ENCODE assay signal across 31 cellular contexts in genomic region chr10:133114726-133115452, GRCh38. TPM values are rescaled to one million over a fixed set of nuclear protein-coding genes. Genes with fewer than 3 reads are reported as not detected.
"Had no signal": no experiment of that assay in that cellular context is flagged by ENCODE, and none has a peak within 500 bp of the region (broad histone marks: within the 10 kb centered on the region; RNA-seq: fewer than 3 reads in every experiment).

No MANE protein-coding gene starts in this region.

- H3K9me3 ChIP-seq: lower lobe of right lung, neutrophil, right atrium auricular region, thoracic aorta, vagina had no signal

- H3K4me3 ChIP-seq: heart right ventricle, left lung, lower lobe of right lung, right atrium auricular region, skin epidermis, suprapubic skin, thoracic aorta, tibial nerve, upper lobe of left lung, vagina had no signal

- H3K27ac ChIP-seq: heart right ventricle, left lung, lower lobe of right lung, neutrophil, parathyroid adenoma, right atrium auricular region, skin epidermis, suprapubic skin, thoracic aorta, tibial nerve, upper lobe of left lung, vagina had no signal

- DNase-seq: heart right ventricle; hippocampal formation; left colon; lower lobe of right lung; mammary epithelial cell; mesenchymal stem cell; naive thymus-derived CD8-positive, alpha-beta T cell; occipital lobe; stimulated activated CD4-positive, alpha-beta T cell treated with anti-CD3 and anti-CD28 coated beads, Interleukin-4, amount 100 ng/mL, for 24 hours; stimulated activated naive CD4-positive, alpha-beta T cell treated with Interleukin-2 at 50 U/mL for 16 hours had no signal

- H3K27me3 ChIP-seq: right atrium auricular region, tibial nerve, upper lobe of left lung, vagina had no signal

- H3K4me3 Mint-ChIP-seq: naive thymus-derived CD8-positive, alpha-beta T cell; nephron; neural crest cell; stimulated activated effector memory CD8-positive, alpha-beta T cell treated with anti-CD3 and anti-CD28 coated beads, Interleukin-12 subunit alpha, Interleukin-12 subunit beta, amount 100 ng/mL, for 72 hours had no signal

- H3K36me3 ChIP-seq: heart right ventricle, left lung, lower lobe of right lung, neutrophil, right atrium auricular region, suprapubic skin, thoracic aorta, tibial nerve, upper lobe of left lung, vagina had no signal

- ATAC-seq: heart right ventricle; left colon; left lung; naive thymus-derived CD8-positive, alpha-beta T cell; stimulated activated effector memory CD8-positive, alpha-beta T cell treated with anti-CD3 and anti-CD28 coated beads, Interleukin-12 subunit alpha, Interleukin-12 subunit beta, amount 100 ng/mL, for 72 hours had no signal

- H3K4me1 ChIP-seq: left lung, lower lobe of right lung, parathyroid adenoma, right atrium auricular region, suprapubic skin, vagina had no signal

- FAIRE-seq: keratinocyte had no signal

- H3K27ac Mint-ChIP-seq: naive thymus-derived CD8-positive, alpha-beta T cell; nephron; progenitor cell of endocrine pancreas; stimulated activated effector memory CD8-positive, alpha-beta T cell treated with anti-CD3 and anti-CD28 coated beads, Interleukin-12 subunit alpha, Interleukin-12 subunit beta, amount 100 ng/mL, for 72 hours had no signal

- H3K36me3 Mint-ChIP-seq: stimulated activated effector memory CD8-positive, alpha-beta T cell treated with anti-CD3 and anti-CD28 coated beads, Interleukin-12 subunit alpha, Interleukin-12 subunit beta, amount 100 ng/mL, for 72 hours had no signal

- H3K4me1 Mint-ChIP-seq: naive thymus-derived CD8-positive, alpha-beta T cell; neural crest cell; stimulated activated effector memory CD8-positive, alpha-beta T cell treated with anti-CD3 and anti-CD28 coated beads, Interleukin-12 subunit alpha, Interleukin-12 subunit beta, amount 100 ng/mL, for 72 hours had no signal

- H3K9me3 Mint-ChIP-seq: stimulated activated effector memory CD8-positive, alpha-beta T cell treated with anti-CD3 and anti-CD28 coated beads, Interleukin-12 subunit alpha, Interleukin-12 subunit beta, amount 100 ng/mL, for 72 hours had no signal

RNA-seq across cellular contexts. Expression of gene ADGRA1, which starts 27.2 kb away (rescaled TPM):
- total RNA-seq: left colon; mammary epithelial cell; mucosa of gallbladder; naive thymus-derived CD8-positive, alpha-beta T cell; osteocyte; pulmonary artery endothelial cell; renal cortical epithelial cell; suprapubic skin; thoracic aorta; urinary bladder had no signal
- polyA plus RNA-seq: keratinocyte; mammary epithelial cell; naive thymus-derived CD8-positive, alpha-beta T cell had no signal

RNA-seq across cellular contexts. Expression of gene KNDC1, which starts 45.1 kb away (rescaled TPM):
- total RNA-seq: osteocyte, pulmonary artery endothelial cell, subcutaneous adipose tissue had no signal
- polyA plus RNA-seq: mammary epithelial cell; naive thymus-derived CD8-positive, alpha-beta T cell had no signal
